ENCODE assay signal across 8 cellular contexts in the genomic region with DNA sequence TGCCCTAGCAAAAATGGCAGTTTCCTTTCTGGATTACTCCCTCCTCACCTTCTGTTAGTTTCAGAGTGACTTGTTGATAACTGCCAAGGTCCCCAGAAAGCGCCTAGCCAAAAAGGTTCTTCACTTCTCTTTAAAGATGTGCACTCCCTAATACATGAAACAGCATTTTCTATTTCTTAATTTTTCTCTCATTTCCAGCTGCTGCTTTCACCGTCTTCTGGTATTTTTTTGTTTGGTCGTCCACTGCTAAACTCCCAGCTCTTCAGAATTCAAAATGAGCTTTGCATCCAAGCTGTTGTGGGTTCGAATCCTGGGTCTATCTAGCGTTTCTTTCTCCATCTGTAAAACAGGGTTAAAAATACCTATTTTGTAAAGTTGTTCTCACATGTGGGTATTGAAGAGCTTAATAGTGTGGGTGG. TPM values are rescaled to one million over a fixed set of nuclear protein-coding genes. Genes with fewer than 3 reads are reported as not detected.
DNase-seq lines count a peak whose midpoint lies in the region; ATAC-seq and TF ChIP-seq lines count a peak whose summit lies in the region.

No MANE protein-coding gene starts in this region.

- H3K27ac ChIP-seq in mammary epithelial cell (ENCODE audit: insufficient read depth, low read depth, low read length) (peak overlapping the region; percentile 94), aorta (ENCODE audit: low read depth in 1 of 2, low read length in 2 of 2) (peak overlapping the region in 1 of 2 donors; percentile 62)

- H4K20me1 ChIP-seq in mammary epithelial cell (ENCODE audit: insufficient read depth, low read length) = no peaks in the 10 kb centered on the region

- peaks cover 26% of the 10 kb centered on the region for H3K79me2 ChIP-seq in mammary epithelial cell (ENCODE audit: insufficient read depth, low read length)

- 0% methylated on average over 4 of the region's 5 CpGs for WGBS in mammary epithelial cell (ENCODE audit: low coverage, missing lambda C conversion rate)
- 33 to 41% methylated on average over 5 of the region's 5 CpGs for WGBS in aorta, 2 donors

- peak overlapping the region; percentile 93 for H3K4me2 ChIP-seq in mammary epithelial cell (ENCODE audit: insufficient read depth, low read depth, low read length)

- no peak for ATAC-seq in stimulated activated naive CD8-positive, alpha-beta T cell treated with anti-CD3 and anti-CD28 coated beads, Interleukin-15, Interleukin-2, amounts not matched to agents 100 U/mL and 50 U/mL, for 24 hours
- ATAC-seq in mucosa of descending colon (no peak), aorta (ENCODE audit: low FRiP score) (no peak), HG03135 (IDR thresholded peaks at IDR 0.05; ENCODE audit: unreplicated experiment) (no peak)

- no peaks in the 10 kb centered on the region for H3K9me3 ChIP-seq in mammary epithelial cell (replicated peaks; ENCODE audit: insufficient read depth, low read length)
- H3K9me3 ChIP-seq in mucosa of descending colon = no peaks in the 10 kb centered on the region
- H3K9me3 ChIP-seq in aorta (ENCODE audit: control insufficient read depth, low read length) = no peaks in the 10 kb centered on the region

- H3K4me3 ChIP-seq in mammary epithelial cell (replicated peaks in 1 of 3; ENCODE audit: insufficient read depth in 1 of 3, low read depth in 2 of 3, low read length in 3 of 3) = peak overlapping the region; percentile 48 to 71 (median 54)
- H3K4me3 ChIP-seq in mucosa of descending colon = peak overlapping the region; percentile 50
- peak overlapping the region; percentile 44 to 59 for H3K4me3 ChIP-seq in aorta (ENCODE audit: low read length in 2 of 2)

- TSS peak; percentile 83 for BruUV-seq in mammary epithelial cell (replicated peaks; lab: Mats Ljungman, UMichigan)

- peaks cover 22% of the 10 kb centered on the region for H3K4me1 ChIP-seq in mammary epithelial cell (ENCODE audit: insufficient read depth, low read length)
- peaks cover 7% of the 10 kb centered on the region for H3K4me1 ChIP-seq in mucosa of descending colon (ENCODE audit: low read depth)
- H3K4me1 ChIP-seq in aorta (ENCODE audit: control insufficient read depth in 1 of 2, insufficient read depth in 2 of 2, low read length in 2 of 2) = no peaks in the 10 kb centered on the region

- CTCF ChIA-PET in mammary epithelial cell (lab: Charles Lee; ENCODE audit: low non-redundant PET) = interaction anchor here (0.6 kb wide), 1 partner anchor 184 kb away, joined by 4 read pairs; no protein-coding TSS in a partner anchor

- H3K4me1 Mint-ChIP-seq in stimulated activated naive CD8-positive, alpha-beta T cell treated with anti-CD3 and anti-CD28 coated beads, Interleukin-15, Interleukin-2, amounts not matched to agents 100 ng/mL and 50 ng/mL, for 24 hours (ENCODE audit: low read depth) = peaks cover 42% of the 10 kb centered on the region

- DNase-seq in stimulated activated naive CD8-positive, alpha-beta T cell treated with anti-CD3 and anti-CD28 coated beads, Interleukin-15, Interleukin-2, amounts not matched to agents 100 U/mL and 50 U/mL, for 24 hours = no peak
- DNase-seq in mammary epithelial cell (no peak), mucosa of descending colon (no peak), aorta (no peak), mesenteric fat pad (ENCODE audit: low spot score) (no peak), amniotic stem cell (lab: John Stamatoyannopoulos, UW) (no peak)

- no peaks in the 10 kb centered on the region for H3K9me3 Mint-ChIP-seq in stimulated activated naive CD8-positive, alpha-beta T cell treated with anti-CD3 and anti-CD28 coated beads, Interleukin-15, Interleukin-2, amounts not matched to agents 100 ng/mL and 50 ng/mL, for 24 hours

- peak overlapping the region; percentile 55 for H3K9ac ChIP-seq in mammary epithelial cell (ENCODE audit: insufficient read depth, low read length)

- H3K27me3 ChIP-seq in mammary epithelial cell (ENCODE audit: insufficient read depth, low read length) (no peaks in the 10 kb centered on the region), aorta (ENCODE audit: control insufficient read depth in 1 of 2, insufficient read depth in 2 of 2, low read length in 1 of 2) (no peaks in the 10 kb centered on the region)

- H3K27ac Mint-ChIP-seq in stimulated activated naive CD8-positive, alpha-beta T cell treated with anti-CD3 and anti-CD28 coated beads, Interleukin-15, Interleukin-2, amounts not matched to agents 100 ng/mL and 50 ng/mL, for 24 hours = peak overlapping the region; percentile 97

- H3K36me3 ChIP-seq in mammary epithelial cell (ENCODE audit: insufficient read depth, low read length) (no peaks in the 10 kb centered on the region), mucosa of descending colon (ENCODE audit: low read depth) (no peaks in the 10 kb centered on the region), aorta (ENCODE audit: control insufficient read depth in 1 of 2, insufficient read depth in 2 of 2, low read length in 1 of 2) (no peaks in the 10 kb centered on the region)

- peak overlapping the region; percentile 95 for H3K4me3 Mint-ChIP-seq in stimulated activated naive CD8-positive, alpha-beta T cell treated with anti-CD3 and anti-CD28 coated beads, Interleukin-15, Interleukin-2, amounts not matched to agents 100 ng/mL and 50 ng/mL, for 24 hours

- peaks cover 4% of the 10 kb centered on the region for H3K36me3 Mint-ChIP-seq in stimulated activated naive CD8-positive, alpha-beta T cell treated with anti-CD3 and anti-CD28 coated beads, Interleukin-15, Interleukin-2, amounts not matched to agents 100 ng/mL and 50 ng/mL, for 24 hours (ENCODE audit: low read depth)

- dilution Hi-C loops in mammary epithelial cell (cut with HindIII; ENCODE audit: low sequenced_read_pairs) = no loop called here

- H2AFZ ChIP-seq in mammary epithelial cell (ENCODE audit: low read depth, low read length) = peak overlapping the region; percentile 91

- TF ChIP-seq CTCF in mammary epithelial cell (conservative IDR thresholded peaks at IDR 0.05 in 1 of 2, IDR thresholded peaks at IDR 0.05 in 1 of 2; ENCODE audit: extremely low read depth in 1 of 2, insufficient read depth in 1 of 2, low read depth in 1 of 2, low read length in 2 of 2) (no peak), mucosa of descending colon (IDR thresholded peaks at IDR 0.05) (no peak)

- no peaks in the 10 kb centered on the region for H3K27me3 Mint-ChIP-seq in stimulated activated naive CD8-positive, alpha-beta T cell treated with anti-CD3 and anti-CD28 coated beads, Interleukin-15, Interleukin-2, amounts not matched to agents 100 ng/mL and 50 ng/mL, for 24 hours

- in situ Hi-C loops in mammary epithelial cell (cut with MboI; ENCODE audit: low sequenced_read_pairs in 2 of 2) = no loop called here

- intact Hi-C loops in mammary epithelial cell (cut with micrococcal nuclease) (loop anchor here (2.0 kb wide), 1 partner anchor 18 kb away; no protein-coding TSS in a partner anchor), mucosa of descending colon (cut with DNase I, micrococcal nuclease) (no loop called here), aorta (cut with DNase I) (no loop called here)

RNA-seq across cellular contexts. Expression of gene BORCS5, which starts 0.4 kb away (rescaled TPM):
- total RNA-seq in mammary epithelial cell (10 to 100 TPM; 17.9 to 24.8 TPM), mucosa of descending colon (10 to 100 TPM; 12.1 to 18.1 (median 15.0) TPM), aorta (10 to 100 TPM; 18.1 to 22.8 TPM), mesenteric fat pad (11.2 TPM)
- polyA plus RNA-seq in mammary epithelial cell (22.5 TPM), aorta (1 to 10 TPM; 7.2 to 8.4 TPM)
- polyA minus RNA-seq in mammary epithelial cell = 2.2 TPM

RNA-seq across cellular contexts. Expression of gene MANSC1, which starts 6.4 kb away (rescaled TPM):
- total RNA-seq in mammary epithelial cell = 10 to 100 TPM in 1 of 2 donors, 1 to 10 TPM in 1; 7.2 to 13.4 TPM
- 2.5 TPM for polyA plus RNA-seq in mammary epithelial cell
- polyA minus RNA-seq in mammary epithelial cell = 5.6 TPM
- total RNA-seq in mucosa of descending colon = 10 to 100 TPM; 34.3 to 59.1 (median 46.5) TPM
- total RNA-seq in aorta = 10 to 100 TPM; 37.3 to 38.1 TPM
- 10 to 100 TPM; 18.8 to 33.6 TPM for polyA plus RNA-seq in aorta
- total RNA-seq in mesenteric fat pad = 15.4 TPM
